Comparison of ENCODE assay signal across 15 cellular contexts in genomic region chr11:111749646-111750045, GRCh38. TPM values are rescaled to one million over a fixed set of nuclear protein-coding genes. Genes with fewer than 3 reads are reported as not detected.
DNase-seq lines count a peak whose midpoint lies in the region; ATAC-seq and TF ChIP-seq lines count a peak whose summit lies in the region.
"Had no signal": no experiment of that assay in that cellular context is flagged by ENCODE, and none has a peak within 500 bp of the region (broad histone marks: within the 10 kb centered on the region; RNA-seq: fewer than 3 reads in every experiment).

No MANE protein-coding gene starts in this region.

- H3K4me1 ChIP-seq in subcutaneous abdominal adipose tissue (ENCODE audit: control insufficient read depth in 5 of 5, insufficient read depth in 5 of 5, low read length in 5 of 5) = peaks cover 7 to 65% (median 34%) of the 10 kb centered on the region in 5 donors
- H3K4me1 ChIP-seq: BLaER1 treated with 17β-estradiol and CSF1 and Interleukin-3, amounts not matched to agents 10 nM and 100 nM had no signal

- no peaks in the 10 kb centered on the region for H3K27me3 ChIP-seq in subcutaneous abdominal adipose tissue (ENCODE audit: control insufficient read depth in 5 of 5, insufficient read depth in 4 of 5, low read length in 5 of 5)
- H3K27me3 ChIP-seq: BLaER1 treated with 17β-estradiol and CSF1 and Interleukin-3, amounts not matched to agents 10 nM and 100 nM had no signal

- H3K4me3 ChIP-seq in subcutaneous abdominal adipose tissue (ENCODE audit: low read depth in 1 of 5, low read length in 5 of 5) = no peak overlapping the region
- H3K4me3 ChIP-seq: BLaER1 treated with 17β-estradiol and CSF1 and Interleukin-3, amounts not matched to agents 10 nM and 100 nM had no signal

- intact Hi-C loops in activated CD4-positive, alpha-beta memory T cell treated with anti-CD3 and anti-CD28 coated beads for 36 hours (cut with micrococcal nuclease) = no loop called here

- H3K27me3 Mint-ChIP-seq in activated T-cell treated with anti-CD3 and anti-CD28 coated beads, Interleukin-2, amount 50 U/mL, for 72 hours (ENCODE audit: low read depth) = no peaks in the 10 kb centered on the region
- no peaks in the 10 kb centered on the region for H3K27me3 Mint-ChIP-seq in activated CD4-positive, alpha-beta memory T cell treated with anti-CD3 and anti-CD28 coated beads for 36 hours
- H3K27me3 Mint-ChIP-seq: CD4-positive, alpha-beta memory T cell had no signal

- peak overlapping the region; percentile 83 for H3K27ac ChIP-seq in subcutaneous abdominal adipose tissue (ENCODE audit: low read depth, low read length)
- H3K27ac ChIP-seq: BLaER1 treated with 17β-estradiol and CSF1 and Interleukin-3, amounts not matched to agents 10 nM and 100 nM; HL-60 had no signal

- H3K9ac ChIP-seq in subcutaneous abdominal adipose tissue (ENCODE audit: low read length in 5 of 5) = peak overlapping the region in 1 of 5 donors; percentile 48
- H3K9ac ChIP-seq: BLaER1 treated with 17β-estradiol and CSF1 and Interleukin-3, amounts not matched to agents 10 nM and 100 nM had no signal

- H3K27ac Mint-ChIP-seq in activated T-cell treated with anti-CD3 and anti-CD28 coated beads, Interleukin-2, amount 50 U/mL, for 72 hours = peak overlapping the region; percentile 54
- no peak overlapping the region for H3K27ac Mint-ChIP-seq in activated CD4-positive, alpha-beta memory T cell treated with anti-CD3 and anti-CD28 coated beads for 36 hours
- H3K27ac Mint-ChIP-seq: CD4-positive, alpha-beta memory T cell had no signal

- no peak for ATAC-seq in activated T-cell treated with anti-CD3 and anti-CD28 coated beads, Interleukin-2, amount 50 U/mL, for 72 hours (replicated peaks in 1 of 2)

- no peak for DNase-seq in activated T-cell treated with anti-CD3 and anti-CD28 coated beads, Interleukin-2, amount 50 U/mL, for 72 hours
- DNase-seq in activated T-cell treated with anti-CD3 and anti-CD28 coated beads for 4 hours = no peak
- peak; percentile 27 to 69 for DNase-seq in NCI-H446 (lab: John Stamatoyannopoulos, UW)
- DNase-seq in cerebellar nuclear complex (lab: John Stamatoyannopoulos, UW) = peak; percentile 40 to 75
- DNase-seq in HEK293T (ENCODE audit: extremely low spot score) = no peak
- DNase-seq in activated CD4-positive, alpha-beta memory T cell treated with anti-CD3 and anti-CD28 coated beads for 36 hours = no peak
- no peak for DNase-seq in OCI-M1 (lab: John Stamatoyannopoulos, UW)
- DNase-seq: ACHN; CD4-positive, alpha-beta memory T cell; DND-41; GF-D8; HCEC 1CT had no signal

- H3K36me3 Mint-ChIP-seq in activated T-cell treated with anti-CD3 and anti-CD28 coated beads, Interleukin-2, amount 50 U/mL, for 72 hours (ENCODE audit: insufficient read depth in 2 of 2) = peaks cover 8 to 43% of the 10 kb centered on the region in 2 donors
- peaks cover 48% of the 10 kb centered on the region for H3K36me3 Mint-ChIP-seq in activated CD4-positive, alpha-beta memory T cell treated with anti-CD3 and anti-CD28 coated beads for 36 hours

- POLR2A ChIA-PET in HEK293T (lab: Yijun Ruan, JAX) = no interaction called here
- POLR2A ChIA-PET in activated CD4-positive, alpha-beta memory T cell treated with anti-CD3 and anti-CD28 coated beads for 36 hours (lab: Charles Lee) = no interaction called here

- no peaks in the 10 kb centered on the region for H3K9me3 ChIP-seq in subcutaneous abdominal adipose tissue (ENCODE audit: control insufficient read depth in 5 of 5, low read length in 5 of 5)

- H3K4me3 Mint-ChIP-seq in activated T-cell treated with anti-CD3 and anti-CD28 coated beads, Interleukin-2, amount 50 U/mL, for 72 hours = no peak overlapping the region
- H3K4me3 Mint-ChIP-seq in activated CD4-positive, alpha-beta memory T cell treated with anti-CD3 and anti-CD28 coated beads for 36 hours = no peak overlapping the region
- H3K4me3 Mint-ChIP-seq: CD4-positive, alpha-beta memory T cell had no signal

- H3K36me3 ChIP-seq in subcutaneous abdominal adipose tissue (ENCODE audit: control insufficient read depth in 5 of 5, insufficient read depth in 5 of 5, low read length in 5 of 5) = peaks cover 49 to 94% (median 75%) of the 10 kb centered on the region in 5 donors

- CTCF ChIA-PET in HEK293T (lab: Yijun Ruan, JAX) = no interaction called here
- CTCF ChIA-PET in activated CD4-positive, alpha-beta memory T cell treated with anti-CD3 and anti-CD28 coated beads for 36 hours (lab: Charles Lee) = no interaction called here

- no peaks in the 10 kb centered on the region for H3K4me1 Mint-ChIP-seq in activated T-cell treated with anti-CD3 and anti-CD28 coated beads, Interleukin-2, amount 50 U/mL, for 72 hours (ENCODE audit: low read depth)
- no peaks in the 10 kb centered on the region for H3K4me1 Mint-ChIP-seq in activated CD4-positive, alpha-beta memory T cell treated with anti-CD3 and anti-CD28 coated beads for 36 hours (ENCODE audit: low read depth)

- no peaks in the 10 kb centered on the region for H3K9me3 Mint-ChIP-seq in activated T-cell treated with anti-CD3 and anti-CD28 coated beads, Interleukin-2, amount 50 U/mL, for 72 hours
- peaks cover 2% of the 10 kb centered on the region for H3K9me3 Mint-ChIP-seq in activated CD4-positive, alpha-beta memory T cell treated with anti-CD3 and anti-CD28 coated beads for 36 hours

TF ChIP-seq in HEK293T, 16 proteins besides CTCF, POLR2A, EP300 and RAD21:
- TF ChIP-seq LEF1 (IDR thresholded peaks at IDR 0.05; ENCODE audit: borderline replicate concordance) (no peak), PKNOX1 (IDR thresholded peaks at IDR 0.05) (no peak), ARNT (IDR thresholded peaks at IDR 0.05) (no peak)

RNA-seq across cellular contexts. Expression of gene PPP2R1B, which starts 16.5 kb away (rescaled TPM):
- total RNA-seq in activated T-cell treated with anti-CD3 and anti-CD28 coated beads, Interleukin-2, amount 50 U/mL, for 72 hours = 10 to 100 TPM; 29.6 to 34.7 TPM
- total RNA-seq in activated CD4-positive, alpha-beta memory T cell treated with anti-CD3 and anti-CD28 coated beads for 36 hours = 10 to 100 TPM; 49.4 to 51.1 TPM

Comparison
In these comparisons a context has a peak if more than half of its experiments do, and no peak if none do; other contexts are left out.
1. DNase-seq: peak in NCI-H446 (2 of 2) and cerebellar nuclear complex (2 of 2); none in activated T-cell treated with anti-CD3 and anti-CD28 coated beads, Interleukin-2, amount 50 U/mL, for 72 hours (0 of 2), activated T-cell treated with anti-CD3 and anti-CD28 coated beads for 4 hours (single experiment), HEK293T (single experiment), activated CD4-positive, alpha-beta memory T cell treated with anti-CD3 and anti-CD28 coated beads for 36 hours (single experiment) and OCI-M1 (single experiment).